8 cellular contexts compared by ENCODE assay signal in genomic region chr4:1910643-1911042, GRCh38. TPM values are rescaled to one million over a fixed set of nuclear protein-coding genes. Genes with fewer than 3 reads are reported as not detected.
DNase-seq lines count a peak whose midpoint lies in the region; ATAC-seq, FAIRE-seq and TF ChIP-seq lines count a peak whose summit lies in the region.

No MANE protein-coding gene starts in this region.

- 44 to 46% methylated on average over 3 of the region's 3 CpGs for WGBS in pancreas, 2 donors

- no peak for FAIRE-seq in pancreas (lab: Jason Lieb, UNC)

- ATAC-seq in pancreas (peak in 3 of 4 donors; percentile 69 to 79 (median 71)), HG02885 (IDR thresholded peaks at IDR 0.05; ENCODE audit: poor library complexity, unreplicated experiment) (no peak), HG02763 (IDR thresholded peaks at IDR 0.05; ENCODE audit: unreplicated experiment) (no peak)

- peak in 3 of 4 donors; percentile 17 to 24 (median 22) for TF ChIP-seq CTCF in pancreas (IDR thresholded peaks at IDR 0.05)

- H3K27me3 ChIP-seq in HAP-1 (ENCODE audit: low read depth) (no peaks in the 10 kb centered on the region), SJCRH30 (no peaks in the 10 kb centered on the region), pancreas (no peaks in the 10 kb centered on the region)

- H3K4me1 ChIP-seq in HAP-1 (no peaks in the 10 kb centered on the region), SJCRH30 (no peaks in the 10 kb centered on the region), pancreas (no peaks in the 10 kb centered on the region)

- in situ Hi-C loops in HAP-1 (cut with MboI; ENCODE audit: low sequenced_read_pairs), result no loop called here

- DNase-seq in COR-L47 (lab: John Stamatoyannopoulos, UW) (peak; percentile 37), HAP-1 (ENCODE audit: low spot score in 2 of 2) (peak; percentile 58 to 72), SJCRH30 (peak; percentile 44 to 68), erythroblast (lab: John Stamatoyannopoulos, UW) (peak; percentile 35 to 57), pancreas (peak in 1 of 6 donors; percentile 45), COLO829 (ENCODE audit: low spot score) (no peak)

- H3K4me3 ChIP-seq in HAP-1 (no peak overlapping the region), SJCRH30 (no peak overlapping the region), pancreas (no peak overlapping the region)

- H3K36me3 ChIP-seq in HAP-1 (replicated peaks), result peaks cover 59% of the 10 kb centered on the region
- H3K36me3 ChIP-seq in SJCRH30, result peaks cover 46% of the 10 kb centered on the region
- H3K36me3 ChIP-seq in pancreas, result no peaks in the 10 kb centered on the region

- H3K9me3 ChIP-seq in HAP-1, result no peaks in the 10 kb centered on the region
- H3K9me3 ChIP-seq in SJCRH30 (replicated peaks), result no peaks in the 10 kb centered on the region
- H3K9me3 ChIP-seq in pancreas, result no peaks in the 10 kb centered on the region

- intact Hi-C loops in pancreas (cut with DNase I), result loop anchor here in 1 of 3 donors (10.0 kb wide), 1 partner anchor 274 kb away; no protein-coding TSS in a partner anchor

- H3K27ac ChIP-seq in SJCRH30 (no peak overlapping the region), pancreas (no peak overlapping the region)

- TF ChIP-seq POLR2A in erythroblast (IDR thresholded peaks at IDR 0.05; ENCODE audit: low read length), result no peak

RNA-seq across cellular contexts. Expression of gene NSD2, which starts 39.5 kb away (rescaled TPM):
- 120 and 138 TPM in 2 replicates for total RNA-seq in SJCRH30 (2014; rRNA removed; shearing (Covaris generic))
- 10 to 100 TPM; 20.0 to 36.6 (median 23.8) TPM for total RNA-seq in pancreas
- polyA plus RNA-seq in pancreas, result 10 to 100 TPM; 11.7 to 14.2 TPM

RNA-seq across cellular contexts. Expression of gene LETM1, which starts 54.7 kb away (rescaled TPM):
- 44.3 and 54.4 TPM in 2 replicates for total RNA-seq in SJCRH30 (2014; rRNA removed; shearing (Covaris generic))
- 10 to 100 TPM; 13.0 to 22.6 (median 19.3) TPM for total RNA-seq in pancreas
- 10 to 100 TPM; 13.7 to 28.0 TPM for polyA plus RNA-seq in pancreas

Comparison
In these comparisons a context has a peak if more than half of its experiments do, and no peak if none do; other contexts are left out.
1. ATAC-seq: peak in pancreas (3 of 4); none in HG02885 (single experiment) and HG02763 (single experiment).